ENCODE assay signal across 1 cellular context in genomic region chr21:38774152-38774551, GRCh38.
TF ChIP-seq lines count a peak whose summit lies in the region.

No MANE protein-coding gene starts in this region.

TF ChIP-seq in IMR-90, 13 proteins besides CTCF, POLR2A, EP300 and RAD21 (continued from another document):
- no peak for TF ChIP-seq NFE2L2 (IDR thresholded peaks at IDR 0.05; ENCODE audit: low read depth, low read length)
